ENCODE assay signal across 1 cellular context in the genomic region with DNA sequence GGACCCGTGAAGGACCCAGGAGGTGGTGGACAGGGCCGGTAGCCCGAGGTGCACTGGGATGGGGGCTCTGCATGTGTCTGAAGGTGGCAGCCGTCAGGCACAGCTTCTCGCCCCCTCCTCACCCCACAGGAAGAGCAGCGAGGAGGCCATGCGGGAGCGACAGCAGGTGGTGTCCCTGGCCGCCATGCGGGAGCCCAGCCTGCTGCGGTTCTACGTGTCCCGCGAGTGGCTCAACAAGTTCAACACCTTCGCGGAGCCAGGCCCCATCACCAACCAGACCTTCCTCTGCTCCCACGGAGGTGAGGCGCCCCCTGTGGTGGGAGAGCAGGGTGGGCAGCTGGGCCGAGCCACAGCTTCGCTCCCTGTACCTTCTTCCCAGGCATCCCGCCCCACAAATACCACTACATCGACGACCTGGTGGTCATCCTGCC.
TF ChIP-seq lines count a peak whose summit lies in the region.

No MANE protein-coding gene starts in this region.

TF ChIP-seq in GM23338, 12 proteins besides CTCF, POLR2A, EP300 and RAD21 (continued from another document):
- TF ChIP-seq, protein P1, sequence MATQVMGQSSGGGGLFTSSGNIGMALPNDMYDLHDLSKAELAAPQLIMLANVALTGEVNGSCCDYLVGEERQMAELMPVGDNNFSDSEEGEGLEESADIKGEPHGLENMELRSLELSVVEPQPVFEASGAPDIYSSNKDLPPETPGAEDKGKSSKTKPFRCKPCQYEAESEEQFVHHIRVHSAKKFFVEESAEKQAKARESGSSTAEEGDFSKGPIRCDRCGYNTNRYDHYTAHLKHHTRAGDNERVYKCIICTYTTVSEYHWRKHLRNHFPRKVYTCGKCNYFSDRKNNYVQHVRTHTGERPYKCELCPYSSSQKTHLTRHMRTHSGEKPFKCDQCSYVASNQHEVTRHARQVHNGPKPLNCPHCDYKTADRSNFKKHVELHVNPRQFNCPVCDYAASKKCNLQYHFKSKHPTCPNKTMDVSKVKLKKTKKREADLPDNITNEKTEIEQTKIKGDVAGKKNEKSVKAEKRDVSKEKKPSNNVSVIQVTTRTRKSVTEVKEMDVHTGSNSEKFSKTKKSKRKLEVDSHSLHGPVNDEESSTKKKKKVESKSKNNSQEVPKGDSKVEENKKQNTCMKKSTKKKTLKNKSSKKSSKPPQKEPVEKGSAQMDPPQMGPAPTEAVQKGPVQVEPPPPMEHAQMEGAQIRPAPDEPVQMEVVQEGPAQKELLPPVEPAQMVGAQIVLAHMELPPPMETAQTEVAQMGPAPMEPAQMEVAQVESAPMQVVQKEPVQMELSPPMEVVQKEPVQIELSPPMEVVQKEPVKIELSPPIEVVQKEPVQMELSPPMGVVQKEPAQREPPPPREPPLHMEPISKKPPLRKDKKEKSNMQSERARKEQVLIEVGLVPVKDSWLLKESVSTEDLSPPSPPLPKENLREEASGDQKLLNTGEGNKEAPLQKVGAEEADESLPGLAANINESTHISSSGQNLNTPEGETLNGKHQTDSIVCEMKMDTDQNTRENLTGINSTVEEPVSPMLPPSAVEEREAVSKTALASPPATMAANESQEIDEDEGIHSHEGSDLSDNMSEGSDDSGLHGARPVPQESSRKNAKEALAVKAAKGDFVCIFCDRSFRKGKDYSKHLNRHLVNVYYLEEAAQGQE (IDR thresholded peaks at IDR 0.05; ENCODE audit: unreplicated experiment) = no peak
- TF ChIP-seq EZH2phosphoT487 (IDR thresholded peaks at IDR 0.05; ENCODE audit: unreplicated experiment) = no peak
- TF ChIP-seq EZH2 (IDR thresholded peaks at IDR 0.05; ENCODE audit: low read depth, unreplicated experiment) = no peak
- TF ChIP-seq STAT1 (IDR thresholded peaks at IDR 0.05; ENCODE audit: unreplicated experiment) = no peak
- TF ChIP-seq, protein P2, sequence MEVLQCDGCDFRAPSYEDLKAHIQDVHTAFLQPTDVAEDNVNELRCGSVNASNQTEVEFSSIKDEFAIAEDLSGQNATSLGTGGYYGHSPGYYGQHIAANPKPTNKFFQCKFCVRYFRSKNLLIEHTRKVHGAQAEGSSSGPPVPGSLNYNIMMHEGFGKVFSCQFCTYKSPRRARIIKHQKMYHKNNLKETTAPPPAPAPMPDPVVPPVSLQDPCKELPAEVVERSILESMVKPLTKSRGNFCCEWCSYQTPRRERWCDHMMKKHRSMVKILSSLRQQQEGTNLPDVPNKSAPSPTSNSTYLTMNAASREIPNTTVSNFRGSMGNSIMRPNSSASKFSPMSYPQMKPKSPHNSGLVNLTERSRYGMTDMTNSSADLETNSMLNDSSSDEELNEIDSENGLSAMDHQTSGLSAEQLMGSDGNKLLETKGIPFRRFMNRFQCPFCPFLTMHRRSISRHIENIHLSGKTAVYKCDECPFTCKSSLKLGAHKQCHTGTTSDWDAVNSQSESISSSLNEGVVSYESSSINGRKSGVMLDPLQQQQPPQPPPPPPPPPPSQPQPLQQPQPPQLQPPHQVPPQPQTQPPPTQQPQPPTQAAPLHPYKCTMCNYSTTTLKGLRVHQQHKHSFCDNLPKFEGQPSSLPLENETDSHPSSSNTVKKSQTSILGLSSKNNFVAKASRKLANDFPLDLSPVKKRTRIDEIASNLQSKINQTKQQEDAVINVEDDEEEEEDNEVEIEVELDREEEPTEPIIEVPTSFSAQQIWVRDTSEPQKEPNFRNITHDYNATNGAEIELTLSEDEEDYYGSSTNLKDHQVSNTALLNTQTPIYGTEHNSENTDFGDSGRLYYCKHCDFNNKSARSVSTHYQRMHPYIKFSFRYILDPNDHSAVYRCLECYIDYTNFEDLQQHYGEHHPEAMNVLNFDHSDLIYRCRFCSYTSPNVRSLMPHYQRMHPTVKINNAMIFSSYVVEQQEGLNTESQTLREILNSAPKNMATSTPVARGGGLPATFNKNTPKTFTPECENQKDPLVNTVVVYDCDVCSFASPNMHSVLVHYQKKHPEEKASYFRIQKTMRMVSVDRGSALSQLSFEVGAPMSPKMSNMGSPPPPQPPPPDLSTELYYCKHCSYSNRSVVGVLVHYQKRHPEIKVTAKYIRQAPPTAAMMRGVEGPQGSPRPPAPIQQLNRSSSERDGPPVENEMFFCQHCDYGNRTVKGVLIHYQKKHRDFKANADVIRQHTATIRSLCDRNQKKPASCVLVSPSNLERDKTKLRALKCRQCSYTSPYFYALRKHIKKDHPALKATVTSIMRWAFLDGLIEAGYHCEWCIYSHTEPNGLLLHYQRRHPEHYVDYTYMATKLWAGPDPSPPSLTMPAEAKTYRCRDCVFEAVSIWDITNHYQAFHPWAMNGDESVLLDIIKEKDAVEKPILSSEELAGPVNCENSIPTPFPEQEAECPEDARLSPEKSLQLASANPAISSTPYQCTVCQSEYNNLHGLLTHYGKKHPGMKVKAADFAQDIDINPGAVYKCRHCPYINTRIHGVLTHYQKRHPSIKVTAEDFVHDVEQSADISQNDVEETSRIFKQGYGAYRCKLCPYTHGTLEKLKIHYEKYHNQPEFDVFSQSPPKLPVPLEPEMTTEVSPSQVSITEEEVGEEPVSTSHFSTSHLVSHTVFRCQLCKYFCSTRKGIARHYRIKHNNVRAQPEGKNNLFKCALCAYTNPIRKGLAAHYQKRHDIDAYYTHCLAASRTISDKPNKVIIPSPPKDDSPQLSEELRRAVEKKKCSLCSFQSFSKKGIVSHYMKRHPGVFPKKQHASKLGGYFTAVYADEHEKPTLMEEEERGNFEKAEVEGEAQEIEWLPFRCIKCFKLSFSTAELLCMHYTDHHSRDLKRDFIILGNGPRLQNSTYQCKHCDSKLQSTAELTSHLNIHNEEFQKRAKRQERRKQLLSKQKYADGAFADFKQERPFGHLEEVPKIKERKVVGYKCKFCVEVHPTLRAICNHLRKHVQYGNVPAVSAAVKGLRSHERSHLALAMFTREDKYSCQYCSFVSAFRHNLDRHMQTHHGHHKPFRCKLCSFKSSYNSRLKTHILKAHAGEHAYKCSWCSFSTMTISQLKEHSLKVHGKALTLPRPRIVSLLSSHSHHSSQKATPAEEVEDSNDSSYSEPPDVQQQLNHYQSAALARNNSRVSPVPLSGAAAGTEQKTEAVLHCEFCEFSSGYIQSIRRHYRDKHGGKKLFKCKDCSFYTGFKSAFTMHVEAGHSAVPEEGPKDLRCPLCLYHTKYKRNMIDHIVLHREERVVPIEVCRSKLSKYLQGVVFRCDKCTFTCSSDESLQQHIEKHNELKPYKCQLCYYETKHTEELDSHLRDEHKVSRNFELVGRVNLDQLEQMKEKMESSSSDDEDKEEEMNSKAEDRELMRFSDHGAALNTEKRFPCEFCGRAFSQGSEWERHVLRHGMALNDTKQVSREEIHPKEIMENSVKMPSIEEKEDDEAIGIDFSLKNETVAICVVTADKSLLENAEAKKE (CRISPR knock-in tag; IDR thresholded peaks at IDR 0.05) = no peak
- TF ChIP-seq, protein P3, sequence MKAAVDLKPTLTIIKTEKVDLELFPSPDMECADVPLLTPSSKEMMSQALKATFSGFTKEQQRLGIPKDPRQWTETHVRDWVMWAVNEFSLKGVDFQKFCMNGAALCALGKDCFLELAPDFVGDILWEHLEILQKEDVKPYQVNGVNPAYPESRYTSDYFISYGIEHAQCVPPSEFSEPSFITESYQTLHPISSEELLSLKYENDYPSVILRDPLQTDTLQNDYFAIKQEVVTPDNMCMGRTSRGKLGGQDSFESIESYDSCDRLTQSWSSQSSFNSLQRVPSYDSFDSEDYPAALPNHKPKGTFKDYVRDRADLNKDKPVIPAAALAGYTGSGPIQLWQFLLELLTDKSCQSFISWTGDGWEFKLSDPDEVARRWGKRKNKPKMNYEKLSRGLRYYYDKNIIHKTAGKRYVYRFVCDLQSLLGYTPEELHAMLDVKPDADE (IDR thresholded peaks at IDR 0.05) = no peak
- TF ChIP-seq ZNF114 (CRISPR knock-in tag; IDR thresholded peaks at IDR 0.05) = no peak
